12 cellular contexts compared by ENCODE assay signal in the genomic region with DNA sequence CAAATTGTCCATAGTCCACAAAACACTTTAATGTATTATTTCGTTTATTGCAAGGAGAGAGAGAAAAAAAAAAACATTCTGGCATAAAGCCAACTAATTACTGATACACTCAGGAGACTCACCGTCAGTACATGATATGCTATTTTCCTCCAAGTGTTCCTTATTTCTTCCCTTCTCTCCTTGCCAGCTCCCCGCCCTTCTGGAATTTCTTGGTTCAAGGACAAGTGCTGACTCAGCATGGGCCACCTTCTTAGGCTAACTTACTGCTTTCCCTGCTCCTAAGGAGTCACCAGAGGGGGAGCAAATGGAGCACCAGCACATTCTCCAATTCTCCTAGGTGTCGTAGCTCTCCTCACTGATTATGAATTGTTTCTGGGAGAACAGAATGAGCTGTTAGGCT.
A peak's percentile ranks its signal among the peaks of the same experiment; 100 is the strongest.
DNase-seq lines count a peak whose midpoint lies in the region; ATAC-seq and TF ChIP-seq lines count a peak whose summit lies in the region.
"Had no signal": no experiment of that assay in that cellular context is flagged by ENCODE, and none has a peak within 500 bp of the region (broad histone marks: within the 10 kb centered on the region; RNA-seq: fewer than 3 reads in every experiment).

No MANE protein-coding gene starts in this region.

- no TSS peak for BruUV-seq in PC-3 (replicated peaks; lab: Mats Ljungman, UMichigan)

- H2AFZ ChIP-seq in PC-3 (ENCODE audit: low read length): no peak overlapping the region
- no peak overlapping the region for H2AFZ ChIP-seq in fibroblast of lung (ENCODE audit: low read length)

- no peaks in the 10 kb centered on the region for H3K9me2 ChIP-seq in PC-3 (replicated peaks; ENCODE audit: low read length)

- CTCF ChIA-PET in HEK293T (lab: Yijun Ruan, JAX) (interaction anchor here (1.2 kb wide), 1 partner anchor 10 kb away, joined by 3 read pairs; no protein-coding TSS in a partner anchor), PC-3 (lab: Charles Lee) (no interaction called here)

- H3K79me2 ChIP-seq in PC-3 (ENCODE audit: low read length) (no peaks in the 10 kb centered on the region), fibroblast of lung (ENCODE audit: control insufficient read depth, insufficient read depth, low read length) (no peaks in the 10 kb centered on the region)

- no peaks in the 10 kb centered on the region for H4K20me1 ChIP-seq in PC-3 (ENCODE audit: low read length)
- no peaks in the 10 kb centered on the region for H4K20me1 ChIP-seq in fibroblast of lung (ENCODE audit: control insufficient read depth, extremely low read depth, insufficient read depth, low read length)

- H3K9ac ChIP-seq in PC-3 (ENCODE audit: low read length) (no peak overlapping the region), fibroblast of lung (ENCODE audit: insufficient read depth, low read length) (no peak overlapping the region)

- H3K36me3 ChIP-seq in PC-3 (ENCODE audit: low read depth, low read length): no peaks in the 10 kb centered on the region
- H3K36me3 ChIP-seq in fibroblast of lung (ENCODE audit: control insufficient read depth, insufficient read depth, low read length): no peaks in the 10 kb centered on the region

- H3K27ac ChIP-seq in PC-3 (ENCODE audit: low read length) (no peak overlapping the region), fibroblast of lung (ENCODE audit: insufficient read depth, low read length) (no peak overlapping the region)

- no peak overlapping the region for H3K4me2 ChIP-seq in PC-3 (ENCODE audit: low read length)
- no peak overlapping the region for H3K4me2 ChIP-seq in fibroblast of lung (ENCODE audit: extremely low read depth, insufficient read depth, low read length)

- ATAC-seq in PC-3: no peak
- no peak for ATAC-seq in GM18858 (IDR thresholded peaks at IDR 0.05; ENCODE audit: unreplicated experiment)
- no peak for ATAC-seq in GM18502 (IDR thresholded peaks at IDR 0.05; ENCODE audit: poor library complexity, unreplicated experiment)
- ATAC-seq in omental fat pad (ENCODE audit: low FRiP score): no peak

- peak; percentile 21 for DNase-seq in HEK293T (ENCODE audit: extremely low spot score)
- DNase-seq in PC-3: peak; percentile 20
- peak; percentile 37 to 45 for DNase-seq in fibroblast of lung (ENCODE audit: low read depth in 2 of 2)
- peak; percentile 76 for DNase-seq in renal cortical epithelial cell (ENCODE audit: low read depth)
- no peak for DNase-seq in NCI-H146 (lab: John Stamatoyannopoulos, UW)
- DNase-seq in omental fat pad (ENCODE audit: low spot score): no peak
- DNase-seq: activated CD8-positive, alpha-beta memory T cell treated with anti-CD3 and anti-CD28 coated beads, Interleukin-2, amount 50 U/mL, for 48 hours; aorta; Karpas-422; trophoblast cell had no signal

- H3F3A ChIP-seq in PC-3 (ENCODE audit: low read length, unreplicated experiment): no peaks in the 10 kb centered on the region

- TF ChIP-seq CTCF in PC-3 (conservative IDR thresholded peaks at IDR 0.05; ENCODE audit: low read depth, low read length) (no peak), fibroblast of lung (conservative IDR thresholded peaks at IDR 0.05 in 1 of 2, IDR thresholded peaks at IDR 0.05 in 1 of 2; ENCODE audit: low read depth in 1 of 2, low read length in 2 of 2) (peak in 1 of 2 donors; percentile 4), omental fat pad (IDR thresholded peaks at IDR 0.05) (no peak)

- H3K27me3 ChIP-seq in PC-3 (ENCODE audit: low read length) (no peaks in the 10 kb centered on the region), fibroblast of lung (ENCODE audit: control insufficient read depth, insufficient read depth, low read length) (no peaks in the 10 kb centered on the region)

- H3K9me3 ChIP-seq in PC-3 (ENCODE audit: low read length) (no peaks in the 10 kb centered on the region), fibroblast of lung (ENCODE audit: control insufficient read depth, insufficient read depth, low read depth, low read length) (no peaks in the 10 kb centered on the region)

- POLR2A ChIA-PET in HEK293T (lab: Yijun Ruan, JAX) (no interaction called here), PC-3 (lab: Charles Lee; ENCODE audit: unreplicated experiment) (interaction anchor here (0.5 kb wide), 1 partner anchor 106 kb away, joined by 3 read pairs; no protein-coding TSS in a partner anchor)

- intact Hi-C loops in PC-3 (cut with micrococcal nuclease): no loop called here

- H3K4me1 ChIP-seq in PC-3 (ENCODE audit: insufficient read depth, low read length) (no peaks in the 10 kb centered on the region), fibroblast of lung (ENCODE audit: control insufficient read depth, extremely low read depth, insufficient read depth, low read length) (no peaks in the 10 kb centered on the region)

- H3K4me3 ChIP-seq in PC-3 (ENCODE audit: low read length): no peak overlapping the region
- no peak overlapping the region for H3K4me3 ChIP-seq in fibroblast of lung (replicated peaks in 1 of 4; ENCODE audit: control extremely low read depth in 1 of 4, insufficient read depth in 1 of 4, low read depth in 3 of 4, low read length in 4 of 4)

TF ChIP-seq in HEK293T, 16 proteins besides CTCF, POLR2A, EP300 and RAD21:
- TF ChIP-seq FOXK2 (IDR thresholded peaks at IDR 0.05): no peak
- no peak for TF ChIP-seq TARDBP (IDR thresholded peaks at IDR 0.05)
- peak; percentile 43; the same call in 1 of the 2 replicates for TF ChIP-seq ZNF384 (IDR thresholded peaks at IDR 0.05)
- no peak for TF ChIP-seq BHLHE40 (IDR thresholded peaks at IDR 0.05; ENCODE audit: borderline replicate concordance)
TF ChIP-seq in HEK293T: peak in this region for 1.

Comparison
In these comparisons a context has a peak if more than half of its experiments do, and no peak if none do; other contexts are left out.
1. DNase-seq: peak in HEK293T (single experiment), PC-3 (single experiment), fibroblast of lung (2 of 2) and renal cortical epithelial cell (single experiment); none in NCI-H146 (single experiment) and omental fat pad (single experiment).